Comparison of ENCODE assay signal across 8 cellular contexts in the genomic region with DNA sequence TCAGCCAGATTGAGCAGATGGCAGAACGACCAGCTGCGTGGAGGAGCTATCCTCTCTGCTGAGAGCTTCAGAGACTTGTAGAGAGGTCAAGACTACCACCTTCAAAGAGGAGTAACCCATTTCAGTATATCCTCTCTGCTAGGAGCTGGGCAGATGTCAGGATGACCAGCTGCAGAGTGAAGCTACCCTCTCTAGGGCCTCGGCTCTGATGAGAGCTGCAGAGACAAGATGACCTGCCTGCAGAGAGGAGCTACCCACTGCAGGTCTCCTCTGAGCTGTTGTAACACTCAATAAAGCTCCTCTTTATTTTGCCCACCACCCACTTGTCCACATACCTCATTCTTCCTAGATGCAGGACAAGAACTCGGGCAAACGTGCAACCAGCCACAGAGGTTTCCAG.
"Had no signal": no experiment of that assay in that cellular context is flagged by ENCODE, and none has a peak within 500 bp of the region (broad histone marks: within the 10 kb centered on the region; RNA-seq: fewer than 3 reads in every experiment).

No MANE protein-coding gene starts in this region.

- H3K4me1 ChIP-seq: HAP-1 had no signal

- H3K9ac ChIP-seq: GM23248 had no signal

- H3K27ac ChIP-seq: GM23248 had no signal

- H3K36me3 ChIP-seq: HAP-1 had no signal

- ATAC-seq: HCT116, K562 had no signal

- H3K4me3 ChIP-seq: GM23248, HAP-1, K562 had no signal

- H3K9me3 ChIP-seq: HAP-1 had no signal

- H3K27ac Mint-ChIP-seq: HFFc6 had no signal

- DNase-seq: GM23248, GOT3, H7, HFFc6, IMR-90 had no signal

- H3K4me3 Mint-ChIP-seq: HFFc6 had no signal

- H2AFZ ChIP-seq: GM23248 had no signal
